Comparison of ENCODE assay signal across 8 cellular contexts in genomic region chr11:95680169-95680929, GRCh38.
DNase-seq lines count a peak whose midpoint lies in the region; ATAC-seq lines count a peak whose summit lies in the region.

No MANE protein-coding gene starts in this region.

- no peaks in the 10 kb centered on the region for H3K9me3 ChIP-seq in SK-N-MC (ENCODE audit: low read depth, low read length)
- H3K9me3 ChIP-seq in right cardiac atrium (ENCODE audit: control insufficient read depth, low read length) = no peaks in the 10 kb centered on the region

- whole genome bisulfite sequencing in right cardiac atrium = 51% methylated on average over 3 of the region's 3 CpGs

- H3K4me1 ChIP-seq in right cardiac atrium (ENCODE audit: control insufficient read depth, insufficient read depth, low read length) = peaks cover 4% of the 10 kb centered on the region

- H3K36me3 ChIP-seq in SK-N-MC (ENCODE audit: insufficient read depth, low read length) = no peaks in the 10 kb centered on the region

- H3K27ac ChIP-seq in SK-N-MC (peak overlapping the region; percentile 61), right cardiac atrium (ENCODE audit: low read length) (no peak overlapping the region), caudate nucleus (ENCODE audit: low read depth, low read length) (no peak overlapping the region)

- H3K9ac ChIP-seq in SK-N-MC (ENCODE audit: insufficient read length) = no peak overlapping the region

- intact Hi-C loops in right cardiac atrium (cut with DNase I) = no loop called here

- in situ Hi-C loops in ACHN (cut with HindIII; ENCODE audit: low pct_ligation_motif_present, low pct_unique_long_range_greater_than_20kb, low sequenced_read_pairs) = no loop called here

- no peaks in the 10 kb centered on the region for H3K27me3 ChIP-seq in right cardiac atrium (ENCODE audit: control insufficient read depth, insufficient read depth)

- peak; percentile 63 for DNase-seq in HCEC 1CT
- DNase-seq in SK-N-MC (ENCODE audit: low read depth, low spot score) = no peak
- DNase-seq in right cardiac atrium = no peak
- no peak for DNase-seq in NCI-H2081 (lab: John Stamatoyannopoulos, UW)
- no peak for DNase-seq in ACHN
- no peak for DNase-seq in COR-L47 (lab: John Stamatoyannopoulos, UW)
- DNase-seq in caudate nucleus (lab: John Stamatoyannopoulos, UW) = no peak

- H3K4me3 ChIP-seq in SK-N-MC = no peak overlapping the region
- no peak overlapping the region for H3K4me3 ChIP-seq in right cardiac atrium (ENCODE audit: low read length)

- ATAC-seq in GM18517 (IDR thresholded peaks at IDR 0.05; ENCODE audit: unreplicated experiment) (peak; percentile 90), right cardiac atrium (peak; percentile 83 to 88)
